Comparison of ENCODE assay signal across 8 cellular contexts in the genomic region with DNA sequence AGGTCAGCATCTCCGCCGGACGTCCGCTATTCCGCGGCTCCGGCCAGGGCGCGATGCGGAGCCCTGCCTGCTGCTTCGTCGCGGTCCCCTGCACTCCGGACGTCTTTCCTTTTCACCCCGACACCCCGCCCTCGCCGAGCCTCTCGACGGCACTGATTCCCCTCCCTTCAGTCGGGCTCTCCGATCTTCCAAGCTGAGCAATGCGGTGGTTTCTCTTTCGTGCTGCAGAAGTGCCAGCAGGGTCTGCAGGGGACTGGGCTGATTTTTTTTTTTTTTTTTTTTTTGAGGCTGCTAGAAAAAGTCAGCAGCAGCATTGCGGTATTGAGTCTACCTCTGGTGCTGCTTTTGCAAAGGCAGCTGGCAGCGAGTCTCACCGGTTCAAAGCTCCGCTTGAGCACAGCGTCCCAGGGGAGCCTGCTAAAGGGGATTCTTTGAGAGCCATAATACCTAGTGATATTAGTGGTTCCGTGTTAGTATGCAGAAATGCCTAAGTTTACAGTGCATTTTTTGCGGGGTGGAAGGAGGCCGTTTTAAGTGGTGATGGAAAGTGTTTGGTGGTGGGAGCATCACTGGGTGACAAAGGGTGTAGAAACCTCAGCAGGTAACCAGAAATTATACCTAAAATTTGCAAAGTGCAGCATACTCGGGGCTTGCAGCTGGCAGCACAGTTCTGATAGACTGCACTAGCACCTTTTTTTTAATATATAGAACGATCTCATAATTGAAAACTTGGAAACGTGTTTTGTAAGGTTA. TPM values are rescaled to one million over a fixed set of nuclear protein-coding genes. Genes with fewer than 3 reads are reported as not detected.
DNase-seq lines count a peak whose midpoint lies in the region; ATAC-seq and TF ChIP-seq lines count a peak whose summit lies in the region.

No MANE protein-coding gene starts in this region.

- H3K36me3 ChIP-seq in esophagus (ENCODE audit: control insufficient read depth in 2 of 2, insufficient read depth in 2 of 2, low read length in 1 of 2), result no peaks in the 10 kb centered on the region

- peak overlapping the region; percentile 90 to 96 (median 93) for H3K27ac Mint-ChIP-seq in CD14-positive monocyte
- H3K27ac Mint-ChIP-seq in stimulated activated memory B cell treated with anti-CD40 and anti-IgM and Interleukin-4, amounts not matched to agents 10 μg/mL and 1 μg/mL and 100 μg/mL, for 72 hours, result peak overlapping the region; percentile 97

- DNase-seq in CD14-positive monocyte (ENCODE audit: low spot score) (no peak), NOMO-1 treated with dmso at 0.1 percent for 144 hours (lab: John Stamatoyannopoulos, UW; ENCODE audit: unreplicated experiment) (peak; percentile 59), activated T-cell treated with anti-CD3 and anti-CD28 coated beads for 48 hours (ENCODE audit: low read depth) (peak; percentile 65), myocyte (ENCODE audit: low read depth) (peak; percentile 75)

- H3K4me3 ChIP-seq in esophagus (ENCODE audit: low read depth in 1 of 2, low read length in 2 of 2), result peak overlapping the region; percentile 89 to 95

- H3K9me3 ChIP-seq in esophagus (ENCODE audit: control insufficient read depth in 2 of 2, insufficient read depth in 1 of 2, low read depth in 1 of 2, low read length in 1 of 2), result no peaks in the 10 kb centered on the region

- H3K36me3 Mint-ChIP-seq in CD14-positive monocyte, result no peaks in the 10 kb centered on the region
- H3K36me3 Mint-ChIP-seq in stimulated activated memory B cell treated with anti-CD40 and anti-IgM and Interleukin-4, amounts not matched to agents 10 μg/mL and 1 μg/mL and 100 μg/mL, for 72 hours, result no peaks in the 10 kb centered on the region

- peaks cover 56% of the 10 kb centered on the region for H3K4me1 Mint-ChIP-seq in CD14-positive monocyte
- H3K4me1 Mint-ChIP-seq in stimulated activated memory B cell treated with anti-CD40 and anti-IgM and Interleukin-4, amounts not matched to agents 10 μg/mL and 1 μg/mL and 100 μg/mL, for 72 hours, result peaks cover 63% of the 10 kb centered on the region

- H3K4me1 ChIP-seq in esophagus (ENCODE audit: control insufficient read depth in 2 of 2, insufficient read depth in 2 of 2, low read length in 1 of 2), result peaks cover 0 to 2% of the 10 kb centered on the region in 2 donors

- intact Hi-C loops in CD14-positive monocyte (cut with micrococcal nuclease), result no loop called here

- ATAC-seq in GM19397 (IDR thresholded peaks at IDR 0.05; ENCODE audit: unreplicated experiment) (peak; percentile 35), HG03521 (IDR thresholded peaks at IDR 0.05; ENCODE audit: unreplicated experiment) (peak; percentile 26)
- ATAC-seq in stimulated activated memory B cell treated with anti-CD40 and anti-IgM and Interleukin-4, amounts not matched to agents 10 μg/mL and 1 μg/mL and 100 μg/mL, for 72 hours, result peak; percentile 68

- 0% methylated on average over 29 to 36 of the region's 36 CpGs for WGBS in esophagus, 2 donors

- peak overlapping the region; percentile 93 to 100 for H3K4me3 Mint-ChIP-seq in CD14-positive monocyte
- peak overlapping the region; percentile 99 for H3K4me3 Mint-ChIP-seq in stimulated activated memory B cell treated with anti-CD40 and anti-IgM and Interleukin-4, amounts not matched to agents 10 μg/mL and 1 μg/mL and 100 μg/mL, for 72 hours

- peak overlapping the region; percentile 92 to 96 for H3K27ac ChIP-seq in esophagus (ENCODE audit: low read depth in 2 of 2, low read length in 1 of 2)

- no peaks in the 10 kb centered on the region for H3K27me3 Mint-ChIP-seq in CD14-positive monocyte (ENCODE audit: low read depth in 3 of 3)
- H3K27me3 Mint-ChIP-seq in stimulated activated memory B cell treated with anti-CD40 and anti-IgM and Interleukin-4, amounts not matched to agents 10 μg/mL and 1 μg/mL and 100 μg/mL, for 72 hours, result no peaks in the 10 kb centered on the region

- TF ChIP-seq CTCF in CD14-positive monocyte (IDR thresholded peaks at IDR 0.05), result no peak

- no peaks in the 10 kb centered on the region for H3K9me3 Mint-ChIP-seq in CD14-positive monocyte
- H3K9me3 Mint-ChIP-seq in stimulated activated memory B cell treated with anti-CD40 and anti-IgM and Interleukin-4, amounts not matched to agents 10 μg/mL and 1 μg/mL and 100 μg/mL, for 72 hours, result no peaks in the 10 kb centered on the region

- no peaks in the 10 kb centered on the region for H3K27me3 ChIP-seq in esophagus (ENCODE audit: control insufficient read depth in 1 of 2, insufficient read depth in 2 of 2, low read length in 2 of 2)

RNA-seq across cellular contexts. Expression of a gene that starts 1.0 kb away (rescaled TPM):
- polyA plus RNA-seq in CD14-positive monocyte (1 to 10 TPM; 8.6 to 8.8 TPM), esophagus (1 to 10 TPM; 3.4 to 5.1 TPM)
- 32.4 and 49.1 TPM in 2 replicates for total RNA-seq in myocyte
- polyA plus RNA-seq in myocyte (2012), result 13.7 TPM
